ENCODE assay signal across 9 cellular contexts in the genomic region with DNA sequence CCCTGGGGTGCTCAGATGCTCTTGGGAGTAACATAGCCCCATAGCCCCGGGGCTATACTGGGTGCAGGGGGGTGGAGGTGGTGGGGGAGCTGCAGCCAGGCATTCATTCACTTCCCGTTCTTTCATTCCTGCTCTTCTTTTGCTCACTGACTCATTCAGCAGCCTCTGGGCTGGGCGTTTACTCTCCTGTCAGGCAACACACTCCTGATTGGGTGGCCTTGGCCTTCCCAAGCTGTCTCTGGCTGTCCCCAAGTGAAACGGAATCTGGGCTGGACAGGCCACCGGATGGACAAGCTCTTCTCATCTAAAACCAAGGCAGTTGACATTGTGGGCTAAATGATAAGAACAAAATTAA. TPM values are rescaled to one million over a fixed set of nuclear protein-coding genes. Genes with fewer than 3 reads are reported as not detected.
DNase-seq lines count a peak whose midpoint lies in the region; ATAC-seq, FAIRE-seq and TF ChIP-seq lines count a peak whose summit lies in the region.
"Had no signal": no experiment of that assay in that cellular context is flagged by ENCODE, and none has a peak within 500 bp of the region (broad histone marks: within the 10 kb centered on the region; RNA-seq: fewer than 3 reads in every experiment).

No MANE protein-coding gene starts in this region.

- peaks cover 11 to 25% of the 10 kb centered on the region in 2 experiments for H3K4me1 ChIP-seq in HCT116 (ENCODE audit: control insufficient read depth in 1 of 2, insufficient read depth in 2 of 2, low read length in 2 of 2)
- peaks cover 24 to 44% of the 10 kb centered on the region in 2 donors for H3K4me1 ChIP-seq in kidney (ENCODE audit: control insufficient read depth in 1 of 2, insufficient read depth in 1 of 2, low read depth in 1 of 2, low read length in 2 of 2)
- H3K4me1 ChIP-seq in stomach = peaks cover 39 to 86% (median 50%) of the 10 kb centered on the region in 4 donors

- H3K36me3 ChIP-seq in HCT116 (ENCODE audit: control insufficient read depth in 1 of 2, insufficient read depth in 2 of 2, low read length in 2 of 2) = no peaks in the 10 kb centered on the region
- H3K36me3 ChIP-seq in brain microvascular endothelial cell (replicated peaks) = no peaks in the 10 kb centered on the region
- H3K36me3 ChIP-seq in kidney (ENCODE audit: control insufficient read depth in 1 of 2, insufficient read depth in 2 of 2, low read length in 2 of 2) = no peaks in the 10 kb centered on the region
- H3K36me3 ChIP-seq in stomach = no peaks in the 10 kb centered on the region

- RAD21 ChIA-PET in HCT116 (lab: Charles Lee; ENCODE audit: low non-redundant PET in 1 of 2, low total read pairs in 2 of 2, uncharacterized antibody in 2 of 2, unreplicated experiment in 2 of 2) = no interaction called here

- in situ Hi-C loops in brain microvascular endothelial cell (cut with HindIII; ENCODE audit: low pct_ligation_motif_present, low sequenced_read_pairs) = no loop called here

- no peak for TF ChIP-seq EP300 in stomach (IDR thresholded peaks at IDR 0.05)

- no peak for TF ChIP-seq CTCF in HCT116 (IDR thresholded peaks at IDR 0.05 in 2 of 3, conservative IDR thresholded peaks at IDR 0.05 in 1 of 3; ENCODE audit: borderline replicate concordance in 1 of 3, insufficient read depth in 1 of 3, low read depth in 2 of 3, low read length in 2 of 3)
- TF ChIP-seq CTCF in brain microvascular endothelial cell (IDR thresholded peaks at IDR 0.05; ENCODE audit: low read depth, low read length, missing control alignments) = no peak
- no peak for TF ChIP-seq CTCF in kidney (IDR thresholded peaks at IDR 0.05; ENCODE audit: borderline replicate concordance, extremely low read depth, insufficient read depth)
- no peak for TF ChIP-seq CTCF in stomach (IDR thresholded peaks at IDR 0.05)

- no peak for TF ChIP-seq POLR2A in HCT116 (IDR thresholded peaks at IDR 0.05; ENCODE audit: borderline replicate concordance, extremely low read depth, insufficient read depth, insufficient read length)
- no peak for TF ChIP-seq POLR2A in stomach (IDR thresholded peaks at IDR 0.05)

- CTCF ChIA-PET in HCT116 (lab: Charles Lee) = interaction anchor here (1.1 to 2.4 kb wide), 4 partner anchors 43 to 333 kb away, joined by 3 to 8 read pairs (median 4); no protein-coding TSS in a partner anchor

- no peaks in the 10 kb centered on the region for H3K36me3 Mint-ChIP-seq in activated T-cell treated with anti-CD3 and anti-CD28 coated beads, Interleukin-2, amount 50 U/mL, for 4 hours (ENCODE audit: insufficient read depth)
- H3K36me3 Mint-ChIP-seq in T-helper 17 cell (ENCODE audit: low read depth) = no peaks in the 10 kb centered on the region
- H3K36me3 Mint-ChIP-seq: memory B cell had no signal

- H3K27me3 ChIP-seq in HCT116 (ENCODE audit: insufficient read depth, low read length) = no peaks in the 10 kb centered on the region
- H3K27me3 ChIP-seq in brain microvascular endothelial cell (replicated peaks) = no peaks in the 10 kb centered on the region
- H3K27me3 ChIP-seq in stomach = no peaks in the 10 kb centered on the region

- no peaks in the 10 kb centered on the region; the same call in 1 of the 2 replicates for H4K20me1 ChIP-seq in HCT116 (ENCODE audit: insufficient read depth)

- peaks cover 4% of the 10 kb centered on the region for H3K27me3 Mint-ChIP-seq in activated T-cell treated with anti-CD3 and anti-CD28 coated beads, Interleukin-2, amount 50 U/mL, for 4 hours (ENCODE audit: low read depth)
- peaks cover 7% of the 10 kb centered on the region for H3K27me3 Mint-ChIP-seq in T-helper 17 cell

- DNase-seq in HCT116 (ENCODE audit: low read depth, low spot score) (no peak), brain microvascular endothelial cell (peak; percentile 75), kidney (peak; percentile 86), stomach (peak; percentile 50), HUDEP-2 (lab: John Stamatoyannopoulos, UW; ENCODE audit: unreplicated experiment in 76 of 76) (no peak), posterior cingulate gyrus (no peak), T-helper 17 cell (no peak)
- DNase-seq in activated T-cell treated with anti-CD3 and anti-CD28 coated beads, Interleukin-2, amount 50 U/mL, for 4 hours = no peak

- WGBS in stomach, 5 donors = 25 to 52% (median 42%) methylated on average over 5 of the region's 5 CpGs

- ATAC-seq in HCT116 (peak; percentile 91), T-helper 17 cell (no peak)
- ATAC-seq in activated T-cell treated with anti-CD3 and anti-CD28 coated beads, Interleukin-2, amount 50 U/mL, for 4 hours = no peak

- H3K4me3 ChIP-seq in HCT116 (replicated peaks in 1 of 2; ENCODE audit: low read depth in 1 of 2, low read length in 2 of 2) (peak overlapping the region in 1 of 2 experiments; percentile 26; a peak in 2 of 4 replicates), brain microvascular endothelial cell (ENCODE audit: low read depth, low read length) (no peak overlapping the region), kidney (ENCODE audit: low read length in 2 of 2) (no peak overlapping the region), stomach (no peak overlapping the region)

- peak overlapping the region; percentile 24 for H3K9ac ChIP-seq in HCT116 (ENCODE audit: low read length)
- H3K9ac ChIP-seq in kidney (ENCODE audit: low read length in 2 of 2) = peak overlapping the region in 1 of 2 donors; percentile 16

- H3K4me1 Mint-ChIP-seq in activated T-cell treated with anti-CD3 and anti-CD28 coated beads, Interleukin-2, amount 50 U/mL, for 4 hours (ENCODE audit: low read depth) = peaks cover 3% of the 10 kb centered on the region
- peaks cover 5% of the 10 kb centered on the region for H3K4me1 Mint-ChIP-seq in T-helper 17 cell

- H3K9me3 Mint-ChIP-seq in activated T-cell treated with anti-CD3 and anti-CD28 coated beads, Interleukin-2, amount 50 U/mL, for 4 hours = no peaks in the 10 kb centered on the region
- H3K9me3 Mint-ChIP-seq: memory B cell had no signal

- H3K27ac Mint-ChIP-seq in T-helper 17 cell = no peak overlapping the region
- H3K27ac Mint-ChIP-seq: memory B cell had no signal

- no peak for FAIRE-seq in kidney (lab: Jason Lieb, UNC)

- peak overlapping the region; percentile 71 for H3K4me2 ChIP-seq in HCT116 (ENCODE audit: low read length)

- 0 out of 2 replicates have a peak, but pooled peaks have one; percentile 4 for TF ChIP-seq RAD21 in HCT116 (IDR thresholded peaks at IDR 0.05; ENCODE audit: low read depth)

- H3K9me2 ChIP-seq in HCT116 (ENCODE audit: insufficient read depth) = no peaks in the 10 kb centered on the region

- H3K27ac ChIP-seq in HCT116 (ENCODE audit: low read depth, low read length) = peak overlapping the region; percentile 29; the same call in 1 of the 2 replicates
- H3K27ac ChIP-seq in brain microvascular endothelial cell = peak overlapping the region; percentile 86
- H3K27ac ChIP-seq in kidney (ENCODE audit: low read depth in 2 of 2, low read length in 2 of 2) = peak overlapping the region; percentile 61 to 81
- peak overlapping the region; percentile 3 to 83 (median 76) for H3K27ac ChIP-seq in stomach

- H3K9me3 ChIP-seq in HCT116 (ENCODE audit: control insufficient read depth in 1 of 2, insufficient read depth in 1 of 2, low read depth in 1 of 2, low read length in 2 of 2) (no peaks in the 10 kb centered on the region), kidney (ENCODE audit: control insufficient read depth in 1 of 2, low read length in 2 of 2) (no peaks in the 10 kb centered on the region), stomach (no peaks in the 10 kb centered on the region), T-helper 17 cell (ENCODE audit: control insufficient read depth, low read length, poor library complexity, severe bottlenecking) (no peaks in the 10 kb centered on the region)

- POLR2A ChIA-PET in HCT116 (lab: Charles Lee) = interaction anchor here (0.9 to 1.7 kb wide), 2 partner anchors 24 to 35 kb away, joined by 3 to 4 read pairs; a partner anchor contains a TSS

- BruUV-seq in HCT116 (replicated peaks; lab: Mats Ljungman, UMichigan) = no TSS peak

- H3K4me3 Mint-ChIP-seq in activated T-cell treated with anti-CD3 and anti-CD28 coated beads, Interleukin-2, amount 50 U/mL, for 4 hours = no peak overlapping the region
- H3K4me3 Mint-ChIP-seq in T-helper 17 cell = no peak overlapping the region
- H3K4me3 Mint-ChIP-seq: memory B cell had no signal

- H2AFZ ChIP-seq in HCT116 (ENCODE audit: low read depth, low read length, poor library complexity, severe bottlenecking) = no peak overlapping the region

- intact Hi-C loops in HCT116 (cut with micrococcal nuclease) = no loop called here
- intact Hi-C loops in kidney (cut with DNase I) = no loop called here
- intact Hi-C loops in stomach (cut with DNase I; ENCODE audit: low total_unique reads) = no loop called here
- intact Hi-C loops in posterior cingulate gyrus (cut with DNase I) = no loop called here

- H3K79me2 ChIP-seq in HCT116 (ENCODE audit: insufficient read depth, low read length) = peaks cover 13% of the 10 kb centered on the region

TF ChIP-seq in HCT116, 20 proteins besides CTCF, POLR2A, EP300 and RAD21 (continues in another document):
- TF ChIP-seq FOSL1 (IDR thresholded peaks at IDR 0.05; ENCODE audit: low read depth) (peak; percentile 42), TCF7L2 (IDR thresholded peaks at IDR 0.05; ENCODE audit: borderline replicate concordance, extremely low read depth, insufficient read depth, insufficient read length) (no peak)

RNA-seq across cellular contexts. Expression of a gene that starts 34.6 kb away (rescaled TPM):
- 10.6 TPM for total RNA-seq in HCT116 (2021; ENCODE audit: unreplicated experiment)
- 7.3 and 7.8 TPM in 2 replicates for polyA plus RNA-seq in HCT116 (2012)
- total RNA-seq in kidney = 31.5 TPM
- 9.1 TPM for polyA plus RNA-seq in kidney (ENCODE audit: insufficient read depth, low read depth, low replicate concordance)
- total RNA-seq in stomach = 10 to 100 TPM in 4 of 5 donors, 1 to 10 TPM in 1; 4.9 to 26.8 (median 17.0) TPM
- polyA plus RNA-seq in stomach = 1 to 10 TPM; 1.5 to 4.7 (median 3.3) TPM
- total RNA-seq in activated T-cell treated with anti-CD3 and anti-CD28 coated beads, Interleukin-2, amount 50 U/mL, for 4 hours = 1 to 10 TPM in 2 of 3 donors, under 1 TPM in 1; 0.90 to 2.0 (median 1.1) TPM
- not detected for total RNA-seq in T-helper 17 cell

Comparison
In these comparisons a context has a peak if more than half of its experiments do, and no peak if none do; other contexts are left out.
1. DNase-seq: peak in brain microvascular endothelial cell (single experiment), kidney (single experiment) and stomach (single experiment); none in HCT116 (single experiment), activated T-cell treated with anti-CD3 and anti-CD28 coated beads, Interleukin-2, amount 50 U/mL, for 4 hours (single experiment), HUDEP-2 (0 of 76), posterior cingulate gyrus (0 of 10) and T-helper 17 cell (0 of 3).
2. H3K27ac ChIP-seq: peak in every context shown above with its lines; median percentile 86 in brain microvascular endothelial cell; 76 in stomach; 71 in kidney; 29 in HCT116.